ENCODE assay signal across 24 cellular contexts in genomic region chr7:81770823-81771222, GRCh38. TPM values are rescaled to one million over a fixed set of nuclear protein-coding genes. Genes with fewer than 3 reads are reported as not detected.
DNase-seq lines count a peak whose midpoint lies in the region; ATAC-seq, FAIRE-seq and TF ChIP-seq lines count a peak whose summit lies in the region.
"Had no signal": no experiment of that assay in that cellular context is flagged by ENCODE, and none has a peak within 500 bp of the region (broad histone marks: within the 10 kb centered on the region; RNA-seq: fewer than 3 reads in every experiment).

No MANE protein-coding gene starts in this region.

- H3K36me3 ChIP-seq in ACC112 (ENCODE audit: insufficient read depth, low read length) (no peaks in the 10 kb centered on the region), stomach (no peaks in the 10 kb centered on the region)
- H3K36me3 ChIP-seq: cardiac muscle cell, tibial nerve, WERI-Rb-1 had no signal

- WGBS in stomach, 5 donors = 44 to 60% (median 59%) methylated on average over 6 of the region's 6 CpGs

- FAIRE-seq in HTR-8/SVneo (lab: Jason Lieb, UNC) = no peak
- FAIRE-seq: GM12892 had no signal

- no peak overlapping the region for H3K27ac ChIP-seq in ACC112 (ENCODE audit: low read depth, low read length)
- H3K27ac ChIP-seq in stomach = peak overlapping the region in 3 of 5 donors; percentile 54 to 79 (median 66)
- peak overlapping the region in 9 of 59 donors; percentile 7 to 60 (median 19) for H3K27ac ChIP-seq in dorsolateral prefrontal cortex
- H3K27ac ChIP-seq: C4-2B, cardiac muscle cell, WERI-Rb-1 had no signal

- peaks cover 30% of the 10 kb centered on the region for H3K79me2 ChIP-seq in ACC112 (ENCODE audit: control insufficient read depth, insufficient read depth, low read length, unreplicated experiment)

- peaks cover 16% of the 10 kb centered on the region for H3K4me1 ChIP-seq in ACC112 (ENCODE audit: control insufficient read depth, insufficient read depth, low read length, unreplicated experiment)
- H3K4me1 ChIP-seq in stomach = peaks cover 0 to 28% (median 8%) of the 10 kb centered on the region in 4 donors

- TF ChIP-seq CTCF in fibroblast of villous mesenchyme (IDR thresholded peaks at IDR 0.05; ENCODE audit: insufficient read depth, low read depth, low read length) (no peak), stomach (IDR thresholded peaks at IDR 0.05) (no peak), dorsolateral prefrontal cortex (IDR thresholded peaks at IDR 0.05 in 54 of 56, conservative IDR thresholded peaks at IDR 0.05 in 2 of 56; ENCODE audit: low read depth in 1 of 56, partially characterized antibody in 56 of 56) (no peak)

- DNase-seq in fibroblast of villous mesenchyme (ENCODE audit: low read depth) = peak; percentile 51
- no peak for DNase-seq in stomach
- no peak for DNase-seq in middle frontal gyrus (ENCODE audit: extremely low spot score, low spot score)
- DNase-seq in HTR-8/SVneo (ENCODE audit: insufficient read length, low spot score) = no peak
- DNase-seq in dorsolateral prefrontal cortex = no peak
- DNase-seq: ACHN; activated CD4-positive, alpha-beta T cell treated with anti-CD3 and anti-CD28 coated beads, Interleukin-2, amount 10 ng/mL, durations not matched to agents 7 days and 5 days; activated CD8-positive, alpha-beta memory T cell treated with anti-CD3 and anti-CD28 coated beads, Interleukin-2, amount 10 ng/mL, durations not matched to agents 7 days and 5 days; activated naive CD4-positive, alpha-beta T cell treated with anti-CD3 and anti-CD28 coated beads for 36 hours; amniotic stem cell; Calu3; foreskin fibroblast; NCI-H1930; NCI-H226; stimulated activated naive CD4-positive, alpha-beta T cell treated with Interleukin-2 at 50 U/mL for 16 hours; WERI-Rb-1 had no signal

- H2AFZ ChIP-seq in ACC112 (ENCODE audit: low read length, unreplicated experiment) = peak overlapping the region; percentile 24

- H3K4me3 ChIP-seq in ACC112 (ENCODE audit: low read depth, low read length) = no peak overlapping the region
- no peak overlapping the region for H3K4me3 ChIP-seq in fibroblast of villous mesenchyme (ENCODE audit: low read depth, low read length)
- H3K4me3 ChIP-seq in stomach = no peak overlapping the region
- H3K4me3 ChIP-seq in dorsolateral prefrontal cortex = peak overlapping the region in 13 of 59 donors; percentile 32 to 74 (median 61)
- H3K4me3 ChIP-seq: cardiac muscle cell had no signal

- no peaks in the 10 kb centered on the region for H3K27me3 ChIP-seq in ACC112 (ENCODE audit: insufficient read depth, low read length)
- no peaks in the 10 kb centered on the region for H3K27me3 ChIP-seq in stomach
- H3K27me3 ChIP-seq in dorsolateral prefrontal cortex = peaks cover 0 to 9% (median 0%) of the 10 kb centered on the region in 45 donors
- H3K27me3 ChIP-seq: cardiac muscle cell, tibial nerve had no signal

- no peak for ATAC-seq in HG03175 (IDR thresholded peaks at IDR 0.05; ENCODE audit: unreplicated experiment)
- ATAC-seq: activated CD8-positive, alpha-beta memory T cell treated with anti-CD3 and anti-CD28 coated beads, Interleukin-2, amount 10 ng/mL, durations not matched to agents 7 days and 5 days had no signal

- intact Hi-C loops in stomach (cut with DNase I; ENCODE audit: low total_unique reads) = no loop called here
- intact Hi-C loops in dorsolateral prefrontal cortex (cut with DNase I) = no loop called here

- H3K9me3 ChIP-seq in stomach = no peaks in the 10 kb centered on the region
- H3K9me3 ChIP-seq: tibial nerve had no signal

- TF ChIP-seq EP300 in stomach (IDR thresholded peaks at IDR 0.05) = no peak

- TF ChIP-seq POLR2A in stomach (IDR thresholded peaks at IDR 0.05) = no peak

TF ChIP-seq in PFSK-1, 5 proteins besides CTCF, POLR2A, EP300 and RAD21:
- TF ChIP-seq TAF1 (IDR thresholded peaks at IDR 0.05; ENCODE audit: borderline replicate concordance, insufficient read depth, low read length) (no peak), REST (IDR thresholded peaks at IDR 0.05; ENCODE audit: insufficient read depth in 1 of 2, low read depth in 2 of 2, low read length in 2 of 2) (no peak), FOXP2 (optimal IDR thresholded peaks at IDR 0.05; ENCODE audit: borderline replicate concordance, extremely low read depth, extremely low read length, insufficient read depth) (peak; percentile 27), POLR2AphosphoS5 (IDR thresholded peaks at IDR 0.05; ENCODE audit: low read depth, low read length) (no peak)
TF ChIP-seq in PFSK-1: peak in this region for 1.

RNA-seq across cellular contexts. Expression of gene HGF, which starts 1.0 kb away (rescaled TPM):
- 48.5 TPM for polyA plus RNA-seq in PFSK-1 (2012; ENCODE audit: insufficient read length, low read depth)
- total RNA-seq in fibroblast of villous mesenchyme (33.2 and 60.6 TPM in 2 replicates), stomach (10 to 100 TPM in 1 of 5 donors, 1 to 10 TPM in 4; 5.8 to 10.7 (median 7.0) TPM), dorsolateral prefrontal cortex (10 to 100 TPM in 70 of 120 experiments, 1 to 10 TPM in 50; 3.8 to 41.1 (median 10.9) TPM)
- polyA plus RNA-seq in stomach = 1 to 10 TPM in 2 of 3 donors, under 1 TPM in 1; 0.60 to 7.9 (median 2.7) TPM
- total RNA-seq: activated CD4-positive, alpha-beta T cell treated with anti-CD3 and anti-CD28 coated beads, Interleukin-2, amount 10 ng/mL, durations not matched to agents 7 days and 5 days; activated CD8-positive, alpha-beta memory T cell treated with anti-CD3 and anti-CD28 coated beads, Interleukin-2, amount 10 ng/mL, durations not matched to agents 7 days and 5 days; activated naive CD4-positive, alpha-beta T cell treated with anti-CD3 and anti-CD28 coated beads for 36 hours; Calu3; Daoy had no signal
